23 cellular contexts compared by ENCODE assay signal in genomic region chr12:109525279-109525585, GRCh38.
"Had no signal": no experiment of that assay in that cellular context is flagged by ENCODE, and none has a peak within 500 bp of the region (broad histone marks: within the 10 kb centered on the region; RNA-seq: fewer than 3 reads in every experiment).

No MANE protein-coding gene starts in this region.

- H3K9me3 Mint-ChIP-seq: activated B cell treated with CpG ODN at 0.5 μM for 24 hours; activated CD4-positive, alpha-beta memory T cell treated with anti-CD3 and anti-CD28 coated beads for 36 hours; activated CD4-positive, alpha-beta T cell treated with anti-CD3 and anti-CD28 coated beads, Interleukin-2, amount 10 ng/mL, durations not matched to agents 24 days and 14 days; activated naive CD4-positive, alpha-beta T cell treated with anti-CD3 and anti-CD28 coated beads for 36 hours; activated T-cell treated with anti-CD3 and anti-CD28 coated beads, Interleukin-2, amount 50 U/mL, for 4 hours; activated T-helper 17 cell treated with anti-CD3 and anti-CD28 coated beads, Interleukin-2, amount 50 U/mL, for 72 hours; brain had no signal

- H3K4me3 Mint-ChIP-seq: activated B cell treated with CpG ODN at 0.5 μM for 24 hours; activated CD4-positive, alpha-beta memory T cell treated with anti-CD3 and anti-CD28 coated beads for 36 hours; activated CD4-positive, alpha-beta T cell treated with anti-CD3 and anti-CD28 coated beads, Interleukin-2, amount 10 ng/mL, durations not matched to agents 24 days and 14 days; activated naive CD4-positive, alpha-beta T cell treated with anti-CD3 and anti-CD28 coated beads for 36 hours; activated naive CD8-positive, alpha-beta T cell; activated T-cell treated with anti-CD3 and anti-CD28 coated beads, Interleukin-2, amount 50 U/mL, for 4 hours; activated T-helper 17 cell treated with anti-CD3 and anti-CD28 coated beads, Interleukin-2, amount 50 U/mL, for 72 hours; brain; T-helper 17 cell had no signal

- H3K4me1 Mint-ChIP-seq: activated B cell treated with CpG ODN at 0.5 μM for 24 hours; activated CD4-positive, alpha-beta T cell treated with anti-CD3 and anti-CD28 coated beads, Interleukin-2, amount 10 ng/mL, durations not matched to agents 24 days and 14 days; activated T-helper 17 cell treated with anti-CD3 and anti-CD28 coated beads, Interleukin-2, amount 50 U/mL, for 72 hours; T-helper 17 cell had no signal

- H3K27me3 Mint-ChIP-seq: activated B cell treated with CpG ODN at 0.5 μM for 24 hours; activated CD4-positive, alpha-beta memory T cell treated with anti-CD3 and anti-CD28 coated beads for 36 hours; activated CD4-positive, alpha-beta T cell treated with anti-CD3 and anti-CD28 coated beads, Interleukin-2, amount 10 ng/mL, durations not matched to agents 24 days and 14 days; activated naive CD8-positive, alpha-beta T cell; activated T-helper 17 cell treated with anti-CD3 and anti-CD28 coated beads, Interleukin-2, amount 50 U/mL, for 72 hours; brain; T-helper 17 cell had no signal

- ATAC-seq: activated T-cell treated with anti-CD3 and anti-CD28 coated beads, Interleukin-2, amount 50 U/mL, for 4 hours; activated T-helper 17 cell treated with anti-CD3 and anti-CD28 coated beads, Interleukin-2, amount 50 U/mL, for 72 hours; T-helper 17 cell had no signal

- H3K36me3 Mint-ChIP-seq: activated naive CD8-positive, alpha-beta T cell had no signal

- H3K27ac Mint-ChIP-seq: activated B cell treated with CpG ODN at 0.5 μM for 24 hours; activated CD4-positive, alpha-beta memory T cell treated with anti-CD3 and anti-CD28 coated beads for 36 hours; activated CD4-positive, alpha-beta T cell treated with anti-CD3 and anti-CD28 coated beads, Interleukin-2, amount 10 ng/mL, durations not matched to agents 24 days and 14 days; activated naive CD4-positive, alpha-beta T cell treated with anti-CD3 and anti-CD28 coated beads for 36 hours; activated naive CD8-positive, alpha-beta T cell; activated T-helper 17 cell treated with anti-CD3 and anti-CD28 coated beads, Interleukin-2, amount 50 U/mL, for 72 hours; T-helper 17 cell had no signal

- DNase-seq: activated B cell treated with CpG ODN at 0.5 μM for 24 hours; activated CD4-positive, alpha-beta memory T cell treated with anti-CD3 and anti-CD28 coated beads for 36 hours; activated CD4-positive, alpha-beta T cell treated with anti-CD3 and anti-CD28 coated beads for 1 hour; activated CD4-positive, alpha-beta T cell treated with anti-CD3 and anti-CD28 coated beads, Interleukin-2, amount 10 ng/mL, durations not matched to agents 24 days and 14 days; activated CD8-positive, alpha-beta memory T cell treated with anti-CD3 and anti-CD28 coated beads for 24 hours; activated gamma-delta T cell; activated naive CD4-positive, alpha-beta T cell treated with anti-CD3 and anti-CD28 coated beads for 36 hours; activated T-cell treated with anti-CD3 and anti-CD28 coated beads, Interleukin-2, amount 50 U/mL, for 4 hours; amygdala; NCI-H1092 treated with DMSO at 0.1 percent for 48 hours; NCI-H1417 treated with DMSO at 0.1 percent for 48 hours; NCI-H1694; NCI-H2029; NCI-H2107; NCI-H2171 treated with DMSO at 0.1 percent for 48 hours; NCI-H226; NCI-H526; SIG-M5; T-helper 17 cell; T-helper 9 cell had no signal
